In genomic region chr3:184565421-184566211, GRCh38 we compare ENCODE assay signal across 8 cellular contexts. TPM values are rescaled to one million over a fixed set of nuclear protein-coding genes. Genes with fewer than 3 reads are reported as not detected.
A peak's percentile ranks its signal among the peaks of the same experiment; 100 is the strongest.
DNase-seq lines count a peak whose midpoint lies in the region; ATAC-seq and TF ChIP-seq lines count a peak whose summit lies in the region.
"Had no signal": no experiment of that assay in that cellular context is flagged by ENCODE, and none has a peak within 500 bp of the region (broad histone marks: within the 10 kb centered on the region; RNA-seq: fewer than 3 reads in every experiment).

No MANE protein-coding gene starts in this region.

- TF ChIP-seq CTCF in SK-N-SH (IDR thresholded peaks at IDR 0.05) (no peak), thyroid gland (IDR thresholded peaks at IDR 0.05) (no peak)

- CTCF ChIA-PET in SK-N-SH (lab: Yijun Ruan, JAX), result interaction anchor here (0.8 to 4.4 kb wide), 7 partner anchors 21 to 238 kb away, joined by 3 to 26 read pairs (median 4); no protein-coding TSS in a partner anchor

- H3K36me3 ChIP-seq in SK-N-SH (replicated peaks in 1 of 2; ENCODE audit: control insufficient read depth in 1 of 2, insufficient read depth in 2 of 2, low read length in 1 of 2), result no peaks in the 10 kb centered on the region
- no peaks in the 10 kb centered on the region for H3K36me3 ChIP-seq in thyroid gland

- no peaks in the 10 kb centered on the region for H3K9me2 ChIP-seq in SK-N-SH

- H3K27me3 ChIP-seq in SK-N-SH (ENCODE audit: insufficient read depth) (no peaks in the 10 kb centered on the region), thyroid gland (no peaks in the 10 kb centered on the region)

- peak overlapping the region; percentile 32 for H2AFZ ChIP-seq in SK-N-SH (ENCODE audit: low read depth)

- POLR2A ChIA-PET in SK-N-SH (lab: Yijun Ruan, JAX), result interaction anchor here (1.9 kb wide), 1 partner anchor 146 kb away, joined by 6 read pairs; the partner anchor contains the start of gene MAGEF1

- peak; percentile 45 for TF ChIP-seq RAD21 in SK-N-SH (IDR thresholded peaks at IDR 0.05; ENCODE audit: low read length)

- H3F3A ChIP-seq in SK-N-SH (replicated peaks; ENCODE audit: insufficient read depth), result peaks cover 4% of the 10 kb centered on the region

- no peaks in the 10 kb centered on the region for H4K20me1 ChIP-seq in SK-N-SH (ENCODE audit: insufficient read depth)

- peak; percentile 70 for DNase-seq in HS-5 (ENCODE audit: low read depth)
- peak; percentile 67 for DNase-seq in SK-N-SH
- peak; percentile 26 for DNase-seq in iPS-NIHi7 (ENCODE audit: extremely low spot score)
- DNase-seq in thyroid gland, result peak; percentile 91 to 93

- no peak overlapping the region; a peak in 1 of 4 replicates for H3K4me3 ChIP-seq in SK-N-SH (ENCODE audit: low read depth in 2 of 2, low read length in 1 of 2)
- H3K4me3 ChIP-seq in thyroid gland (replicated peaks in 1 of 3), result no peak overlapping the region

- no peak for ATAC-seq in HG03439 (IDR thresholded peaks at IDR 0.05; ENCODE audit: unreplicated experiment)
- no peak for ATAC-seq in GM19035 (IDR thresholded peaks at IDR 0.05; ENCODE audit: unreplicated experiment)
- ATAC-seq in HG02759 (IDR thresholded peaks at IDR 0.05; ENCODE audit: unreplicated experiment), result no peak

- H3K27ac ChIP-seq in SK-N-SH (ENCODE audit: low read depth in 2 of 2, low read length in 1 of 2) (peak overlapping the region; percentile 54 to 86), thyroid gland (peak overlapping the region; percentile 29 to 80 (median 77))

- peak in 1 of 2 donors; percentile 64 for TF ChIP-seq POLR2A in thyroid gland (IDR thresholded peaks at IDR 0.05)

- H3K4me2 ChIP-seq in SK-N-SH, result peak overlapping the region; percentile 73; the same call in 1 of the 2 replicates

- peak overlapping the region; percentile 33; the same call in 1 of the 2 replicates for H3K9ac ChIP-seq in SK-N-SH

- peak; percentile 43 to 52; a peak in 2 of 4 replicates for TF ChIP-seq EP300 in SK-N-SH (IDR thresholded peaks at IDR 0.05; ENCODE audit: borderline replicate concordance in 1 of 2, low read depth in 1 of 2, low read length in 1 of 2)

- H3K9me3 ChIP-seq in SK-N-SH, result no peaks in the 10 kb centered on the region
- no peaks in the 10 kb centered on the region for H3K9me3 ChIP-seq in thyroid gland

- no peaks in the 10 kb centered on the region; the same call in none of the 2 replicates for H3K79me2 ChIP-seq in SK-N-SH (ENCODE audit: insufficient read depth)

- intact Hi-C loops in thyroid gland (cut with DNase I), result no loop called here

- peaks cover 36 to 76% of the 10 kb centered on the region in 2 experiments for H3K4me1 ChIP-seq in SK-N-SH (ENCODE audit: control insufficient read depth in 1 of 2, insufficient read depth in 2 of 2, low read depth in 1 of 2, low read length in 1 of 2)
- H3K4me1 ChIP-seq in thyroid gland, result peaks cover 16 to 50% of the 10 kb centered on the region in 2 donors

- WGBS in SK-N-SH (ENCODE audit: low lambda C conversion rate), result 34% methylated on average over 6 of the region's 14 CpGs
- WGBS in thyroid gland, 2 donors, result 35 to 57% methylated on average over 5 to 14 of the region's 14 CpGs

TF ChIP-seq in SK-N-SH, 30 proteins besides CTCF, POLR2A, EP300 and RAD21 (continues in another document):
- no peak for TF ChIP-seq IRF3 (IDR thresholded peaks at IDR 0.05; ENCODE audit: low read depth, low read length)
- TF ChIP-seq TEAD4 (IDR thresholded peaks at IDR 0.05; ENCODE audit: borderline replicate concordance, insufficient read depth), result no peak
- no peak for TF ChIP-seq SIN3A (IDR thresholded peaks at IDR 0.05; ENCODE audit: borderline replicate concordance, low read depth, low read length)
- TF ChIP-seq ELF1 (IDR thresholded peaks at IDR 0.05), result no peak
- no peak for TF ChIP-seq FOXM1 (IDR thresholded peaks at IDR 0.05; ENCODE audit: low read depth)
- peak; percentile 27; the same call in 1 of the 2 replicates for TF ChIP-seq POLR2AphosphoS5 (IDR thresholded peaks at IDR 0.05; ENCODE audit: low read depth, low read length)
- no peak for TF ChIP-seq ZBTB33 (IDR thresholded peaks at IDR 0.05; ENCODE audit: borderline replicate concordance, low read depth)
- TF ChIP-seq NRF1 (IDR thresholded peaks at IDR 0.05; ENCODE audit: low read depth, low read length), result no peak
- no peak for TF ChIP-seq EZH2phosphoT487 (IDR thresholded peaks at IDR 0.05; ENCODE audit: borderline replicate concordance, low read depth)
- TF ChIP-seq RCOR1 (IDR thresholded peaks at IDR 0.05; ENCODE audit: low read length), result peak; percentile 22; the same call in 1 of the 2 replicates
- TF ChIP-seq USF1 (IDR thresholded peaks at IDR 0.05; ENCODE audit: borderline replicate concordance, low read depth), result no peak
- no peak for TF ChIP-seq YY1 (IDR thresholded peaks at IDR 0.05; ENCODE audit: low read depth)
- TF ChIP-seq MEF2A (IDR thresholded peaks at IDR 0.05; ENCODE audit: borderline replicate concordance, low read depth), result no peak
- TF ChIP-seq FOXJ3 (CRISPR knock-in tag; IDR thresholded peaks at IDR 0.05), result no peak
- TF ChIP-seq TCF12 (IDR thresholded peaks at IDR 0.05), result peak; percentile 79
- TF ChIP-seq GATA2 (CRISPR knock-in tag; IDR thresholded peaks at IDR 0.05), result no peak
- no peak for TF ChIP-seq PBX3 (IDR thresholded peaks at IDR 0.05)
- TF ChIP-seq MXI1 (IDR thresholded peaks at IDR 0.05; ENCODE audit: low read depth, low read length), result peak; percentile 52; the same call in 1 of the 2 replicates
- TF ChIP-seq MAX (IDR thresholded peaks at IDR 0.05; ENCODE audit: low read depth), result peak; percentile 71
- TF ChIP-seq NFIC (IDR thresholded peaks at IDR 0.05; ENCODE audit: borderline replicate concordance), result peak; percentile 4; the same call in 1 of the 2 replicates
- peak; percentile 53; the same call in 1 of the 2 replicates for TF ChIP-seq TAF1 (IDR thresholded peaks at IDR 0.05; ENCODE audit: borderline replicate concordance, low read depth, low read length)
- peak; percentile 70; the same call in 1 of the 2 replicates for TF ChIP-seq FOSL2 (IDR thresholded peaks at IDR 0.05; ENCODE audit: borderline replicate concordance, low read depth)
- TF ChIP-seq USF2 (IDR thresholded peaks at IDR 0.05; ENCODE audit: borderline replicate concordance, low read depth, low read length), result no peak
- TF ChIP-seq GABPA (IDR thresholded peaks at IDR 0.05; ENCODE audit: low read depth), result no peak
- TF ChIP-seq RFX5 (IDR thresholded peaks at IDR 0.05; ENCODE audit: low read length), result no peak
- TF ChIP-seq SMC3 (IDR thresholded peaks at IDR 0.05; ENCODE audit: low read depth, low read length), result peak; percentile 14; the same call in 1 of the 2 replicates

RNA-seq across cellular contexts. Expression of gene EPHB3, which starts 4.0 kb away (rescaled TPM):
- 2.1 and 4.2 TPM in 2 replicates for polyA plus RNA-seq in SK-N-SH (2012; rRNA removed)
- 1.5 and 2.0 TPM in 2 replicates for polyA plus RNA-seq in SK-N-SH (2012; cell fraction: cytosol; rRNA removed)
- 10.0 and 14.1 TPM in 2 replicates for polyA plus RNA-seq in SK-N-SH (2012; cell fraction: nucleus; rRNA removed)
- 1 to 10 TPM in 2 of 4 donors, under 1 TPM in 2; 0.46 to 2.7 (median 1.1) TPM for total RNA-seq in thyroid gland
- total RNA-seq: endothelial cell of umbilical vein had no signal

Comparison
In these comparisons a context has a peak if more than half of its experiments do, and no peak if none do; other contexts are left out.
1. DNase-seq: peak in every context shown above with its lines; median percentile 92 in thyroid gland; 70 in HS-5; 67 in SK-N-SH; 26 in iPS-NIHi7.